ENCODE assay signal across 15 cellular contexts in the genomic region with DNA sequence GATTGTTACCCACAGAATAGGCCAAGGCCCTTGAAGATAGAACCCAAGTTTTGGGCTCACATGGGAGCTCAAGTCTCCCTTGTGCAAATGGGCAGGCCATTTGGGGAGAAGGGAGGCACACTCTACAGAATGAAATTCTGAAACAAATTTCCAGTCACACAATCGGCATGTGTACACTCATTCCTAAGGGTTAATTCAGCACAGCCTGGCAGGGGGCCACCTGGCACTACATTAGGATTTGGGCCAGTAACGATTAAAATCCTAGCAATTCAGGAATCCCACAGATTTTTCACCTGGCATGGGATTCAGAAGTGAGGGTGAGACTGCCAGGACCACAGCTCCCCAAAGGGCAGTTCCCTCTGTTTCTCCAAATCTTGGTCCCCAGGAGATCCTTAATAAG. TPM values are rescaled to one million over a fixed set of nuclear protein-coding genes. Genes with fewer than 3 reads are reported as not detected.
A peak's percentile ranks its signal among the peaks of the same experiment; 100 is the strongest.
DNase-seq lines count a peak whose midpoint lies in the region; ATAC-seq and TF ChIP-seq lines count a peak whose summit lies in the region.
"Had no signal": no experiment of that assay in that cellular context is flagged by ENCODE, and none has a peak within 500 bp of the region (broad histone marks: within the 10 kb centered on the region; RNA-seq: fewer than 3 reads in every experiment).

No MANE protein-coding gene starts in this region.

- H3K27me3 Mint-ChIP-seq in activated B cell treated with CpG ODN at 0.5 μM for 24 hours = no peaks in the 10 kb centered on the region

- H3K4me3 ChIP-seq in AG04449 (ENCODE audit: low read depth, low read length) (no peak overlapping the region), foreskin fibroblast (ENCODE audit: low read depth in 1 of 2, low read length in 2 of 2) (no peak overlapping the region), testis (no peak overlapping the region)
- H3K4me3 ChIP-seq: lower lobe of right lung, thoracic aorta had no signal

- TF ChIP-seq CTCF in AG04449 (IDR thresholded peaks at IDR 0.05; ENCODE audit: insufficient read depth, low read length, missing control alignments) (no peak), activated B cell treated with CpG ODN at 0.5 μM for 24 hours (IDR thresholded peaks at IDR 0.05) (no peak), foreskin fibroblast (IDR thresholded peaks at IDR 0.05; ENCODE audit: low read depth, low read length) (no peak), testis (IDR thresholded peaks at IDR 0.05) (no peak)

- peaks cover 84% of the 10 kb centered on the region for H3K36me3 Mint-ChIP-seq in activated B cell treated with CpG ODN at 0.5 μM for 24 hours (ENCODE audit: low read depth)

- no peaks in the 10 kb centered on the region for H3K27me3 ChIP-seq in testis

- POLR2A ChIA-PET in AG04449 (lab: Yijun Ruan, JAX) = no interaction called here
- POLR2A ChIA-PET in activated B cell treated with CpG ODN at 0.5 μM for 24 hours (lab: Charles Lee) = interaction anchor here (0.6 to 3.2 kb wide), 6 partner anchors 11 to 83 kb away, joined by 3 to 17 read pairs (median 7); no protein-coding TSS in a partner anchor

- no peak for ATAC-seq in activated B cell treated with CpG ODN at 0.5 μM for 24 hours (ENCODE audit: low read depth)
- no peak for ATAC-seq in HG03045 (IDR thresholded peaks at IDR 0.05; ENCODE audit: unreplicated experiment)
- ATAC-seq: lower lobe of right lung had no signal

- no peak overlapping the region for H3K27ac ChIP-seq in testis
- H3K27ac ChIP-seq: lower lobe of right lung, thoracic aorta had no signal

- H3K4me3 Mint-ChIP-seq in activated B cell treated with CpG ODN at 0.5 μM for 24 hours = no peak overlapping the region

- intact Hi-C loops in activated B cell treated with CpG ODN at 0.5 μM for 24 hours (cut with micrococcal nuclease) = no loop called here
- intact Hi-C loops in testis (cut with DNase I; ENCODE audit: low total_unique reads) = no loop called here

- H3K36me3 ChIP-seq in testis (ENCODE audit: low read depth, missing control alignments) = no peaks in the 10 kb centered on the region
- H3K36me3 ChIP-seq: thoracic aorta had no signal

- CTCF ChIA-PET in AG04449 (lab: Yijun Ruan, JAX) = interaction anchor here (0.8 to 1.4 kb wide), 2 partner anchors 13 to 100 kb away, joined by 3 read pairs; no protein-coding TSS in a partner anchor
- CTCF ChIA-PET in activated B cell treated with CpG ODN at 0.5 μM for 24 hours (lab: Charles Lee) = no interaction called here

- peak; percentile 16 for DNase-seq in AG04449 (ENCODE audit: low read depth, low spot score)
- peak; percentile 88 for DNase-seq in EH (ENCODE audit: low read depth)
- no peak for DNase-seq in activated B cell treated with CpG ODN at 0.5 μM for 24 hours
- peak; percentile 72 to 80 for DNase-seq in foreskin fibroblast
- DNase-seq in central memory CD4-positive, alpha-beta T cell = no peak
- DNase-seq in testis = no peak
- no peak for DNase-seq in T-helper 9 cell
- DNase-seq: Calu3, cerebellar nuclear complex, lower lobe of right lung, NCI-H1092, NCI-H774 had no signal

- H3K27ac Mint-ChIP-seq in activated B cell treated with CpG ODN at 0.5 μM for 24 hours = peak overlapping the region; percentile 68

- WGBS in testis, 2 donors = 63% methylated on average over 2 of the region's 2 CpGs

- H3K4me1 ChIP-seq in testis = peaks cover 31% of the 10 kb centered on the region

- TF ChIP-seq POLR2A in testis (IDR thresholded peaks at IDR 0.05) = no peak

- no peaks in the 10 kb centered on the region for H3K9me3 ChIP-seq in testis
- H3K9me3 ChIP-seq: lower lobe of right lung, thoracic aorta had no signal

- H3K4me1 Mint-ChIP-seq in activated B cell treated with CpG ODN at 0.5 μM for 24 hours = peaks cover 48% of the 10 kb centered on the region

- H3K9me3 Mint-ChIP-seq in activated B cell treated with CpG ODN at 0.5 μM for 24 hours = no peaks in the 10 kb centered on the region

RNA-seq across cellular contexts. Expression of gene BMP10, which starts 46.4 kb away (rescaled TPM):
- total RNA-seq in activated B cell treated with CpG ODN at 0.5 μM for 24 hours (not detected in 2 replicates), testis (not detected)
- polyA plus RNA-seq in testis (ENCODE audit: insufficient read depth, low read depth, low replicate concordance) = 0.26 TPM
- total RNA-seq: Calu3, glomerular endothelial cell, thoracic aorta had no signal

Comparison
In these comparisons a context has a peak if more than half of its experiments do, and no peak if none do; other contexts are left out.
1. DNase-seq: peak in AG04449 (single experiment), EH (single experiment) and foreskin fibroblast (2 of 2); none in activated B cell treated with CpG ODN at 0.5 μM for 24 hours (single experiment), central memory CD4-positive, alpha-beta T cell (single experiment), testis (single experiment) and T-helper 9 cell (single experiment).